Comparison of ENCODE assay signal across 21 cellular contexts in genomic region chr22:38481871-38482332, GRCh38. TPM values are rescaled to one million over a fixed set of nuclear protein-coding genes. Genes with fewer than 3 reads are reported as not detected.
DNase-seq lines count a peak whose midpoint lies in the region; ATAC-seq, FAIRE-seq and TF ChIP-seq lines count a peak whose summit lies in the region.
"Had no signal": no experiment of that assay in that cellular context is flagged by ENCODE, and none has a peak within 500 bp of the region (broad histone marks: within the 10 kb centered on the region; RNA-seq: fewer than 3 reads in every experiment).

No MANE protein-coding gene starts in this region.

- peaks cover 55% of the 10 kb centered on the region for H3K36me3 ChIP-seq in IMR-90 (ENCODE audit: control insufficient read depth, insufficient read depth, low read length)
- H3K36me3 ChIP-seq in kidney (ENCODE audit: control insufficient read depth in 1 of 2, insufficient read depth in 2 of 2, low read length in 2 of 2) = peaks cover 47 to 55% of the 10 kb centered on the region in 2 donors
- peaks cover 3 to 82% (median 69%) of the 10 kb centered on the region in 6 donors for H3K36me3 ChIP-seq in spleen

- peaks cover 65% of the 10 kb centered on the region for H4K20me1 ChIP-seq in IMR-90 (ENCODE audit: insufficient read depth, low read length)

- peaks cover 18% of the 10 kb centered on the region for H3K9me1 ChIP-seq in IMR-90 (ENCODE audit: insufficient read depth, low read length)

- H3K9me3 ChIP-seq in IMR-90 (ENCODE audit: control insufficient read depth, insufficient read depth, low read length) = no peaks in the 10 kb centered on the region
- no peaks in the 10 kb centered on the region for H3K9me3 ChIP-seq in kidney (ENCODE audit: control insufficient read depth in 1 of 2, low read length in 2 of 2)
- no peaks in the 10 kb centered on the region for H3K9me3 ChIP-seq in spleen
- H3K9me3 ChIP-seq: esophagus muscularis mucosa, SJCRH30 had no signal

- H3K27ac Mint-ChIP-seq in activated T-cell treated with anti-CD3 and anti-CD28 coated beads, Interleukin-2, amount 50 U/mL, for 72 hours = peak overlapping the region; percentile 1
- no peak overlapping the region for H3K27ac Mint-ChIP-seq in stimulated activated memory B cell treated with anti-CD40 and anti-IgM and Interleukin-4, amounts not matched to agents 10 μg/mL and 1 μg/mL and 100 μg/mL, for 72 hours
- H3K27ac Mint-ChIP-seq: stimulated activated naive CD8-positive, alpha-beta T cell treated with anti-CD3 and anti-CD28 coated beads, Interleukin-15, Interleukin-2, amounts not matched to agents 100 ng/mL and 50 ng/mL, for 24 hours had no signal

- no peak overlapping the region for H3K9ac ChIP-seq in IMR-90 (ENCODE audit: low read depth, low read length)
- no peak overlapping the region for H3K9ac ChIP-seq in kidney (ENCODE audit: low read length in 2 of 2)

- H3K4me1 Mint-ChIP-seq in activated T-cell treated with anti-CD3 and anti-CD28 coated beads, Interleukin-2, amount 50 U/mL, for 72 hours (ENCODE audit: low read depth) = peaks cover 35% of the 10 kb centered on the region
- H3K4me1 Mint-ChIP-seq in stimulated activated memory B cell treated with anti-CD40 and anti-IgM and Interleukin-4, amounts not matched to agents 10 μg/mL and 1 μg/mL and 100 μg/mL, for 72 hours = peaks cover 6% of the 10 kb centered on the region

- CTCF ChIA-PET in IMR-90 (lab: Yijun Ruan, JAX) = no interaction called here

- no peak for ATAC-seq in activated T-cell treated with anti-CD3 and anti-CD28 coated beads, Interleukin-2, amount 50 U/mL, for 72 hours (replicated peaks in 1 of 2)
- ATAC-seq in IMR-90 (ENCODE audit: low read depth) = peak; percentile 3; the same call in 1 of the 2 replicates
- no peak for ATAC-seq in stimulated activated memory B cell treated with anti-CD40 and anti-IgM and Interleukin-4, amounts not matched to agents 10 μg/mL and 1 μg/mL and 100 μg/mL, for 72 hours

- H2AFZ ChIP-seq in IMR-90 (replicated peaks; ENCODE audit: low read length, poor library complexity) = no peak overlapping the region

- no peak for TF ChIP-seq RAD21 in IMR-90 (IDR thresholded peaks at IDR 0.05; ENCODE audit: low read length)

- DNase-seq in activated T-cell treated with anti-CD3 and anti-CD28 coated beads, Interleukin-2, amount 50 U/mL, for 72 hours = no peak
- DNase-seq in activated T-cell treated with anti-CD3 and anti-CD28 coated beads, Interleukin-2, amount 50 U/mL, for 48 hours = no peak
- DNase-seq in IMR-90 (no peak), kidney (peak; percentile 61), spleen (peak; percentile 32), NCI-H1105 treated with DMSO at 0.1 percent for 48 hours (lab: John Stamatoyannopoulos, UW) (no peak), NCI-H1417 (lab: John Stamatoyannopoulos, UW) (no peak)
- DNase-seq: activated CD4-positive, alpha-beta T cell treated with anti-CD3 and anti-CD28 coated beads for 4 hours; NCI-H2081 treated with DMSO at 0.1 percent for 48 hours; NCI-H69; retina; SJCRH30; T1000 had no signal

- H4K91ac ChIP-seq in IMR-90 (ENCODE audit: insufficient read depth, low read depth, low read length) = no peak overlapping the region

- no peaks in the 10 kb centered on the region for H3K27me3 ChIP-seq in IMR-90 (ENCODE audit: control insufficient read depth, insufficient read depth, low read length)
- H3K27me3 ChIP-seq in spleen (replicated peaks in 1 of 7) = no peaks in the 10 kb centered on the region
- H3K27me3 ChIP-seq: esophagus muscularis mucosa, SJCRH30 had no signal

- POLR2A ChIA-PET in IMR-90 (lab: Charles Lee; ENCODE audit: unreplicated experiment) = no interaction called here

- no peak overlapping the region for H2AK5ac ChIP-seq in IMR-90 (ENCODE audit: low read depth, low read length)

- in situ Hi-C loops in IMR-90 (cut with MboI; ENCODE audit: low sequenced_read_pairs) = no loop called here

- H3K79me1 ChIP-seq in IMR-90 (ENCODE audit: low read depth in 1 of 2, low read length in 2 of 2) = peaks cover 31 to 65% of the 10 kb centered on the region in 2 experiments

- no peak overlapping the region for H3K18ac ChIP-seq in IMR-90 (ENCODE audit: low read depth, low read length)

- H3K4me1 ChIP-seq in IMR-90 (ENCODE audit: control insufficient read depth, insufficient read depth, low read length) (peaks cover 16% of the 10 kb centered on the region), kidney (ENCODE audit: control insufficient read depth in 1 of 2, insufficient read depth in 1 of 2, low read depth in 1 of 2, low read length in 2 of 2) (peaks cover 0 to 3% of the 10 kb centered on the region in 2 donors), spleen (peaks cover 0 to 30% (median 0%) of the 10 kb centered on the region in 6 donors)
- H3K4me1 ChIP-seq: SJCRH30 had no signal

- FAIRE-seq in kidney (lab: Jason Lieb, UNC) = no peak

- no peak overlapping the region for H3K14ac ChIP-seq in IMR-90 (replicated peaks; ENCODE audit: low read depth, low read length)

- H2BK5ac ChIP-seq in IMR-90 (ENCODE audit: low read depth, low read length, poor library complexity, severe bottlenecking) = no peak overlapping the region

- no peak overlapping the region for H2BK20ac ChIP-seq in IMR-90 (ENCODE audit: low read depth, low read length)

- H3K9me3 Mint-ChIP-seq in activated T-cell treated with anti-CD3 and anti-CD28 coated beads, Interleukin-2, amount 50 U/mL, for 72 hours = no peaks in the 10 kb centered on the region
- no peaks in the 10 kb centered on the region for H3K9me3 Mint-ChIP-seq in stimulated activated memory B cell treated with anti-CD40 and anti-IgM and Interleukin-4, amounts not matched to agents 10 μg/mL and 1 μg/mL and 100 μg/mL, for 72 hours
- H3K9me3 Mint-ChIP-seq: stimulated activated naive CD8-positive, alpha-beta T cell treated with anti-CD3 and anti-CD28 coated beads, Interleukin-15, Interleukin-2, amounts not matched to agents 100 ng/mL and 50 ng/mL, for 24 hours; type B pancreatic cell had no signal

- H3K4me3 ChIP-seq in IMR-90 (ENCODE audit: insufficient read depth, low read depth, low read length) = no peak overlapping the region
- H3K4me3 ChIP-seq in kidney (ENCODE audit: low read length in 2 of 2) = no peak overlapping the region
- H3K4me3 ChIP-seq in spleen = no peak overlapping the region
- H3K4me3 ChIP-seq: esophagus muscularis mucosa, lung, SJCRH30 had no signal

- H3K56ac ChIP-seq in IMR-90 (ENCODE audit: extremely low read depth, insufficient read depth, low read length) = no peak overlapping the region

- TF ChIP-seq CTCF in IMR-90 (conservative IDR thresholded peaks at IDR 0.05; ENCODE audit: low read depth, low read length) (no peak), kidney (IDR thresholded peaks at IDR 0.05; ENCODE audit: borderline replicate concordance, extremely low read depth, insufficient read depth) (no peak), spleen (IDR thresholded peaks at IDR 0.05 in 8 of 11, conservative IDR thresholded peaks at IDR 0.05 in 3 of 11) (no peak)

- intact Hi-C loops in IMR-90 (cut with micrococcal nuclease) = no loop called here
- intact Hi-C loops in kidney (cut with DNase I) = no loop called here
- intact Hi-C loops in spleen (cut with DNase I; ENCODE audit: low total_unique reads) = no loop called here

- WGBS in IMR-90 (ENCODE audit: extremely low coverage in 2 of 2, insufficient read length in 1 of 2), 2 experiments = no CpG with 5 or more reads among the region's 8 CpGs
- 86 to 93% (median 91%) methylated on average over 8 of the region's 8 CpGs for WGBS in spleen, 5 donors

- H4K8ac ChIP-seq in IMR-90 (ENCODE audit: low read depth in 2 of 2, low read length in 2 of 2) = peak overlapping the region in 1 of 2 experiments; percentile 30; a peak in 1 of 4 replicates

- no peak overlapping the region for H3K23ac ChIP-seq in IMR-90 (ENCODE audit: low read depth, low read length)

- H2BK15ac ChIP-seq in IMR-90 (ENCODE audit: low read depth, low read length) = no peak overlapping the region

- H3K36me3 Mint-ChIP-seq in activated T-cell treated with anti-CD3 and anti-CD28 coated beads, Interleukin-2, amount 50 U/mL, for 72 hours (ENCODE audit: insufficient read depth in 2 of 2) = peaks cover 5 to 37% of the 10 kb centered on the region in 2 donors
- peaks cover 51% of the 10 kb centered on the region for H3K36me3 Mint-ChIP-seq in stimulated activated memory B cell treated with anti-CD40 and anti-IgM and Interleukin-4, amounts not matched to agents 10 μg/mL and 1 μg/mL and 100 μg/mL, for 72 hours

- dilution Hi-C loops in IMR-90 (cut with HindIII; ENCODE audit: low sequenced_read_pairs, unreplicated experiment) = no loop called here

- H4K5ac ChIP-seq in IMR-90 (ENCODE audit: low read depth, low read length) = no peak overlapping the region

- H3K4me3 Mint-ChIP-seq in activated T-cell treated with anti-CD3 and anti-CD28 coated beads, Interleukin-2, amount 50 U/mL, for 72 hours = no peak overlapping the region
- no peak overlapping the region for H3K4me3 Mint-ChIP-seq in stimulated activated memory B cell treated with anti-CD40 and anti-IgM and Interleukin-4, amounts not matched to agents 10 μg/mL and 1 μg/mL and 100 μg/mL, for 72 hours
- H3K4me3 Mint-ChIP-seq: stimulated activated naive CD8-positive, alpha-beta T cell treated with anti-CD3 and anti-CD28 coated beads, Interleukin-15, Interleukin-2, amounts not matched to agents 100 ng/mL and 50 ng/mL, for 24 hours; type B pancreatic cell had no signal

- H2AK9ac ChIP-seq in IMR-90 (replicated peaks; ENCODE audit: low read depth, low read length, poor library complexity) = no peak overlapping the region

- no peaks in the 10 kb centered on the region for H3K27me3 Mint-ChIP-seq in activated T-cell treated with anti-CD3 and anti-CD28 coated beads, Interleukin-2, amount 50 U/mL, for 72 hours (ENCODE audit: low read depth)
- no peaks in the 10 kb centered on the region for H3K27me3 Mint-ChIP-seq in stimulated activated memory B cell treated with anti-CD40 and anti-IgM and Interleukin-4, amounts not matched to agents 10 μg/mL and 1 μg/mL and 100 μg/mL, for 72 hours
- H3K27me3 Mint-ChIP-seq: stimulated activated naive CD8-positive, alpha-beta T cell treated with anti-CD3 and anti-CD28 coated beads, Interleukin-15, Interleukin-2, amounts not matched to agents 100 ng/mL and 50 ng/mL, for 24 hours; type B pancreatic cell had no signal

- no peak for TF ChIP-seq POLR2A in IMR-90 (IDR thresholded peaks at IDR 0.05; ENCODE audit: low read depth, low read length)
- no peak for TF ChIP-seq POLR2A in spleen (IDR thresholded peaks at IDR 0.05)

- no peak overlapping the region for H3K4me2 ChIP-seq in IMR-90 (ENCODE audit: low read depth, low read length)

- BruUV-seq in IMR-90 (replicated peaks; lab: Mats Ljungman, UMichigan) = no TSS peak

- H3K4ac ChIP-seq in IMR-90 (ENCODE audit: low read depth, low read length) = no peak overlapping the region

- peak overlapping the region; percentile 44; the same call in 1 of the 2 replicates for H3K27ac ChIP-seq in IMR-90 (ENCODE audit: insufficient read depth, low read length)
- H3K27ac ChIP-seq in kidney (ENCODE audit: low read depth in 2 of 2, low read length in 2 of 2) = no peak overlapping the region
- H3K27ac ChIP-seq in spleen = peak overlapping the region in 1 of 8 donors; percentile 6
- H3K27ac ChIP-seq: esophagus muscularis mucosa, SJCRH30 had no signal

- no peak overlapping the region for H2BK120ac ChIP-seq in IMR-90 (ENCODE audit: low read depth, low read length)

RNA-seq across cellular contexts. Expression of gene KDELR3, which starts 14.0 kb away (rescaled TPM):
- total RNA-seq in activated T-cell treated with anti-CD3 and anti-CD28 coated beads, Interleukin-2, amount 50 U/mL, for 72 hours = under 1 TPM; 0.31 to 0.37 TPM
- 192 and 224 TPM in 2 replicates for total RNA-seq in IMR-90 (2012; rRNA removed)
- polyA plus RNA-seq in IMR-90 (2012; rRNA removed) = 120 and 129 TPM in 2 replicates
- 59.5 and 86.9 TPM in 2 replicates for polyA plus RNA-seq in IMR-90 (2012; cell fraction: cytosol; rRNA removed)
- polyA plus RNA-seq in IMR-90 (2012; cell fraction: nucleus; rRNA removed; ENCODE audit: low replicate concordance) = 17.7 and 49.2 TPM in 2 replicates
- total RNA-seq in kidney = 16.7 TPM
- polyA plus RNA-seq in kidney (ENCODE audit: insufficient read depth, low read depth, low replicate concordance) = 11.4 TPM
- total RNA-seq in spleen = 1 to 10 TPM; 1.5 to 4.9 (median 3.1) TPM
- 1 to 10 TPM in 2 of 3 donors, under 1 TPM in 1; 1.00 to 3.1 (median 1.2) TPM for polyA plus RNA-seq in spleen
- polyA plus RNA-seq: neural cell had no signal

RNA-seq across cellular contexts. Expression of gene DDX17, which starts 24.2 kb away (rescaled TPM):
- total RNA-seq in activated T-cell treated with anti-CD3 and anti-CD28 coated beads, Interleukin-2, amount 50 U/mL, for 72 hours = 100 to 1,000 TPM; 374 to 431 TPM
- total RNA-seq in IMR-90 (2012; rRNA removed) = 366 and 371 TPM in 2 replicates
- 200 and 240 TPM in 2 replicates for polyA plus RNA-seq in IMR-90 (2012; rRNA removed)
- polyA plus RNA-seq in IMR-90 (2012; cell fraction: cytosol; rRNA removed) = 72.6 and 98.7 TPM in 2 replicates
- polyA plus RNA-seq in IMR-90 (2012; cell fraction: nucleus; rRNA removed; ENCODE audit: low replicate concordance) = 587 and 1,388 TPM in 2 replicates
- 509 TPM for total RNA-seq in kidney
- polyA plus RNA-seq in kidney (ENCODE audit: insufficient read depth, low read depth, low replicate concordance) = 133 TPM
- total RNA-seq in spleen = 100 to 1,000 TPM; 579 to 818 (median 658) TPM
- polyA plus RNA-seq in spleen = 100 to 1,000 TPM; 150 to 224 (median 204) TPM

RNA-seq across cellular contexts. Expression of gene KCNJ4, which starts 26.9 kb away (rescaled TPM):
- total RNA-seq in activated T-cell treated with anti-CD3 and anti-CD28 coated beads, Interleukin-2, amount 50 U/mL, for 72 hours = not detected
- total RNA-seq in IMR-90 (2012; rRNA removed) (not detected in 2 replicates), kidney (0.13 TPM), spleen (not detected)
- polyA plus RNA-seq in IMR-90 (2012; rRNA removed) (not detected in 2 replicates), kidney (ENCODE audit: insufficient read depth, low read depth, low replicate concordance) (not detected), spleen (not detected)
- 0.01 TPM in 1 of 2 replicates, not detected in the other for polyA plus RNA-seq in IMR-90 (2012; cell fraction: cytosol; rRNA removed)
- polyA plus RNA-seq in IMR-90 (2012; cell fraction: nucleus; rRNA removed; ENCODE audit: low replicate concordance) = not detected in 2 replicates
- total RNA-seq: esophagus muscularis mucosa, glomerular endothelial cell, lung had no signal
- polyA plus RNA-seq: adipose tissue, lung had no signal

Comparison
In these comparisons a context has a peak if more than half of its experiments do, and no peak if none do; other contexts are left out.
1. DNase-seq: peak in kidney (single experiment) and spleen (single experiment); none in activated T-cell treated with anti-CD3 and anti-CD28 coated beads, Interleukin-2, amount 50 U/mL, for 72 hours (0 of 2), activated T-cell treated with anti-CD3 and anti-CD28 coated beads, Interleukin-2, amount 50 U/mL, for 48 hours (0 of 2), IMR-90 (single experiment), NCI-H1105 treated with DMSO at 0.1 percent for 48 hours (single experiment) and NCI-H1417 (0 of 3).
2. RNA of gene KDELR3, which starts 14.0 kb away (total RNA-seq): 192 to 224 TPM in IMR-90; 16.7 TPM in kidney (single experiment), 1.5 to 4.9 TPM in spleen and 0.31 to 0.37 TPM in activated T-cell treated with anti-CD3 and anti-CD28 coated beads, Interleukin-2, amount 50 U/mL, for 72 hours; every median in the first group is over 10 times any median in the second.